1 cellular context compared by ENCODE assay signal in the genomic region with DNA sequence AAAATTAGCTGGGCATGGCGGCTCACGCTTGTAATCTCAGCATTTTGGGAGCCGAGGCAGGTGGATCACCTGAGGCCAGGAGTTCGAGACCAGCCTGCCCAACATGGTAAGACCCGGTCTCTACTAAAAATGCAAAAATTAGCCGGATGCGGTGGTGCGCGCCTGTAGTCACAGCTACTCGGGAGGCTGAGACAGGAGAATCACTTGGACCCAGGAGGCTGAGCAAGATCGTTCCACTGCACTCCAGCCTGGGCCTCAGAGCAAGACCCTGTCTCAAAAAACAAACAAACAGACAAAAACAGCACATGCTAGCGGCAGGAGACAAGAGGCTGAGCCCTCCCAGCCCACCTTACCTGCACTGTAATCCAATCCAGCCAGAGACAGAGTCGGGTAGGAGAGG.
TF ChIP-seq lines count a peak whose summit lies in the region.

No MANE protein-coding gene starts in this region.

TF ChIP-seq in IMR-90, 13 proteins besides CTCF, POLR2A, EP300 and RAD21 (continued from another document):
- TF ChIP-seq NFE2L2 (IDR thresholded peaks at IDR 0.05; ENCODE audit: low read depth, low read length) (no peak), MXI1 (IDR thresholded peaks at IDR 0.05; ENCODE audit: borderline replicate concordance, low read depth, low read length) (no peak), MAFK (IDR thresholded peaks at IDR 0.05; ENCODE audit: low read depth, low read length) (no peak), BHLHE40 (IDR thresholded peaks at IDR 0.05; ENCODE audit: low read depth, low read length) (no peak), CEBPB (IDR thresholded peaks at IDR 0.05; ENCODE audit: low read depth, low read length) (no peak), RCOR1 (IDR thresholded peaks at IDR 0.05; ENCODE audit: insufficient replicate concordance, low read length) (no peak), ELK1 (IDR thresholded peaks at IDR 0.05; ENCODE audit: borderline replicate concordance, low read depth, low read length) (no peak), CHD1 (IDR thresholded peaks at IDR 0.05; ENCODE audit: low read depth, low read length) (no peak), MAZ (IDR thresholded peaks at IDR 0.05; ENCODE audit: borderline replicate concordance, low read depth, low read length) (no peak)
- TF ChIP-seq, protein P1, sequence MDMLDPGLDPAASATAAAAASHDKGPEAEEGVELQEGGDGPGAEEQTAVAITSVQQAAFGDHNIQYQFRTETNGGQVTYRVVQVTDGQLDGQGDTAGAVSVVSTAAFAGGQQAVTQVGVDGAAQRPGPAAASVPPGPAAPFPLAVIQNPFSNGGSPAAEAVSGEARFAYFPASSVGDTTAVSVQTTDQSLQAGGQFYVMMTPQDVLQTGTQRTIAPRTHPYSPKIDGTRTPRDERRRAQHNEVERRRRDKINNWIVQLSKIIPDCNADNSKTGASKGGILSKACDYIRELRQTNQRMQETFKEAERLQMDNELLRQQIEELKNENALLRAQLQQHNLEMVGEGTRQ (IDR thresholded peaks at IDR 0.05; ENCODE audit: low read depth, low read length), result no peak
